Comparison of ENCODE assay signal across 11 cellular contexts in genomic region chr6:149483849-149484635, GRCh38. TPM values are rescaled to one million over a fixed set of nuclear protein-coding genes. Genes with fewer than 3 reads are reported as not detected.
DNase-seq lines count a peak whose midpoint lies in the region; ATAC-seq and TF ChIP-seq lines count a peak whose summit lies in the region.
"Had no signal": no experiment of that assay in that cellular context is flagged by ENCODE, and none has a peak within 500 bp of the region (broad histone marks: within the 10 kb centered on the region; RNA-seq: fewer than 3 reads in every experiment).

No MANE protein-coding gene starts in this region.

- DNase-seq in left ventricle myocardium inferior = no peak
- DNase-seq in left cardiac atrium = no peak
- DNase-seq in activated T-helper 1 cell treated with anti-CD3 and anti-CD28 coated beads, Interleukin-12 subunit alpha, Interleukin-12 subunit beta, Interleukin-2, Interleukin-4 antibody, amounts not matched to agents 30 ng/mL and 10 ng/mL and 1 ng/mL, durations not matched to agents 14 hours and 24 hours and 36 hours (ENCODE audit: low spot score) = no peak
- no peak for DNase-seq in memory B cell (ENCODE audit: low spot score in 2 of 2)
- peak; percentile 27 for DNase-seq in ureter (ENCODE audit: low spot score)
- no peak for DNase-seq in G401 (ENCODE audit: low spot score)
- DNase-seq in stimulated activated CD4-positive, alpha-beta T cell treated with anti-CD3 and anti-CD28 coated beads, Interleukin-1b, Interleukin-23, amount 100 ng/mL, for 48 hours = no peak
- DNase-seq: C1 segment of cervical spinal cord, NCI-H1930 had no signal

- H3K4me1 Mint-ChIP-seq in activated T-helper 1 cell treated with anti-CD3 and anti-CD28 coated beads, Interleukin-12 subunit alpha, Interleukin-12 subunit beta, Interleukin-2, Interleukin-4 antibody, amounts not matched to agents 30 ng/mL and 10 ng/mL and 1 ng/mL, durations not matched to agents 14 hours and 24 hours and 36 hours (ENCODE audit: low read depth) = peaks cover 74% of the 10 kb centered on the region
- H3K4me1 Mint-ChIP-seq in memory B cell = peaks cover 54% of the 10 kb centered on the region

- H3K27ac Mint-ChIP-seq in activated T-helper 1 cell treated with anti-CD3 and anti-CD28 coated beads, Interleukin-12 subunit alpha, Interleukin-12 subunit beta, Interleukin-2, Interleukin-4 antibody, amounts not matched to agents 30 ng/mL and 10 ng/mL and 1 ng/mL, durations not matched to agents 14 hours and 24 hours and 36 hours = peak overlapping the region; percentile 99
- H3K27ac Mint-ChIP-seq in memory B cell = peak overlapping the region; percentile 100

- in situ Hi-C loops in G401 (cut with HindIII; ENCODE audit: low sequenced_read_pairs) = no loop called here

- H3K4me3 ChIP-seq in left ventricle myocardium inferior = peak overlapping the region; percentile 21
- H3K4me3 ChIP-seq: SK-N-MC had no signal

- H3K36me3 Mint-ChIP-seq in activated T-helper 1 cell treated with anti-CD3 and anti-CD28 coated beads, Interleukin-12 subunit alpha, Interleukin-12 subunit beta, Interleukin-2, Interleukin-4 antibody, amounts not matched to agents 30 ng/mL and 10 ng/mL and 1 ng/mL, durations not matched to agents 14 hours and 24 hours and 36 hours (ENCODE audit: low read depth) = peaks cover 39% of the 10 kb centered on the region
- peaks cover 14% of the 10 kb centered on the region for H3K36me3 Mint-ChIP-seq in memory B cell

- H3K9me3 Mint-ChIP-seq in activated T-helper 1 cell treated with anti-CD3 and anti-CD28 coated beads, Interleukin-12 subunit alpha, Interleukin-12 subunit beta, Interleukin-2, Interleukin-4 antibody, amounts not matched to agents 30 ng/mL and 10 ng/mL and 1 ng/mL, durations not matched to agents 14 hours and 24 hours and 36 hours = no peaks in the 10 kb centered on the region
- H3K9me3 Mint-ChIP-seq in memory B cell = no peaks in the 10 kb centered on the region

- H3K9me3 ChIP-seq in left ventricle myocardium inferior (replicated peaks) = no peaks in the 10 kb centered on the region

- H3K4me1 ChIP-seq in left ventricle myocardium inferior = peaks cover 43% of the 10 kb centered on the region

- intact Hi-C loops in left ventricle myocardium inferior (cut with micrococcal nuclease) (no loop called here), left cardiac atrium (cut with DNase I) (no loop called here)
- intact Hi-C loops in activated T-helper 1 cell treated with anti-CD3 and anti-CD28 coated beads, Interleukin-12 subunit alpha, Interleukin-12 subunit beta, Interleukin-2, Interleukin-4 antibody, amounts not matched to agents 30 ng/mL and 10 ng/mL and 1 ng/mL, durations not matched to agents 14 hours and 24 hours and 36 hours (cut with micrococcal nuclease) = loop anchor here (1.0 to 2.0 kb wide), 2 partner anchors 81 to 165 kb away; no protein-coding TSS in a partner anchor

- H3K27me3 ChIP-seq in left ventricle myocardium inferior (ENCODE audit: low read depth) = no peaks in the 10 kb centered on the region

- no peaks in the 10 kb centered on the region for H3K36me3 ChIP-seq in left ventricle myocardium inferior

- TF ChIP-seq CTCF in left ventricle myocardium inferior (IDR thresholded peaks at IDR 0.05; ENCODE audit: borderline replicate concordance) = no peak

- H3K27ac ChIP-seq in left ventricle myocardium inferior (replicated peaks) = peak overlapping the region; percentile 88
- H3K27ac ChIP-seq: SK-N-MC had no signal

- ATAC-seq in left cardiac atrium (no peak), memory B cell (ENCODE audit: low read depth) (no peak), GM21723 (IDR thresholded peaks at IDR 0.05; ENCODE audit: unreplicated experiment) (no peak)

- H3K4me3 Mint-ChIP-seq in activated T-helper 1 cell treated with anti-CD3 and anti-CD28 coated beads, Interleukin-12 subunit alpha, Interleukin-12 subunit beta, Interleukin-2, Interleukin-4 antibody, amounts not matched to agents 30 ng/mL and 10 ng/mL and 1 ng/mL, durations not matched to agents 14 hours and 24 hours and 36 hours = peak overlapping the region; percentile 92
- H3K4me3 Mint-ChIP-seq in memory B cell = peak overlapping the region; percentile 94

- H3K27me3 Mint-ChIP-seq in activated T-helper 1 cell treated with anti-CD3 and anti-CD28 coated beads, Interleukin-12 subunit alpha, Interleukin-12 subunit beta, Interleukin-2, Interleukin-4 antibody, amounts not matched to agents 30 ng/mL and 10 ng/mL and 1 ng/mL, durations not matched to agents 14 hours and 24 hours and 36 hours (ENCODE audit: insufficient read depth) = no peaks in the 10 kb centered on the region
- H3K27me3 Mint-ChIP-seq in memory B cell = no peaks in the 10 kb centered on the region

RNA-seq across cellular contexts. Expression of gene ZC3H12D, which starts 0.8 kb away (rescaled TPM):
- 0.25 TPM for total RNA-seq in left ventricle myocardium inferior
- total RNA-seq in left cardiac atrium = 1 to 10 TPM in 1 of 2 donors, under 1 TPM in 1; 0.47 to 1.6 TPM
- 94.7 and 96.7 TPM in 2 replicates for total RNA-seq in activated T-helper 1 cell treated with anti-CD3 and anti-CD28 coated beads, Interleukin-12 subunit alpha, Interleukin-12 subunit beta, Interleukin-2, Interleukin-4 antibody, amounts not matched to agents 30 ng/mL and 10 ng/mL and 1 ng/mL, durations not matched to agents 14 hours and 24 hours and 36 hours
- 2.4 TPM for total RNA-seq in ureter
- not detected in 2 replicates for total RNA-seq in G401 (2014; rRNA removed; shearing (Covaris generic))

Comparison
In these comparisons a context has a peak if more than half of its experiments do, and no peak if none do; other contexts are left out.
1. RNA of gene ZC3H12D, which starts 0.8 kb away (total RNA-seq): 94.7 to 96.7 TPM in activated T-helper 1 cell treated with anti-CD3 and anti-CD28 coated beads, Interleukin-12 subunit alpha, Interleukin-12 subunit beta, Interleukin-2, Interleukin-4 antibody, amounts not matched to agents 30 ng/mL and 10 ng/mL and 1 ng/mL, durations not matched to agents 14 hours and 24 hours and 36 hours; 2.4 TPM in ureter (single experiment), 0.47 to 1.6 TPM in left cardiac atrium, 0.25 TPM in left ventricle myocardium inferior (single experiment) and not detected in G401; every median in the first group is over 10 times any median in the second.